13 cellular contexts compared by ENCODE assay signal in the genomic region with DNA sequence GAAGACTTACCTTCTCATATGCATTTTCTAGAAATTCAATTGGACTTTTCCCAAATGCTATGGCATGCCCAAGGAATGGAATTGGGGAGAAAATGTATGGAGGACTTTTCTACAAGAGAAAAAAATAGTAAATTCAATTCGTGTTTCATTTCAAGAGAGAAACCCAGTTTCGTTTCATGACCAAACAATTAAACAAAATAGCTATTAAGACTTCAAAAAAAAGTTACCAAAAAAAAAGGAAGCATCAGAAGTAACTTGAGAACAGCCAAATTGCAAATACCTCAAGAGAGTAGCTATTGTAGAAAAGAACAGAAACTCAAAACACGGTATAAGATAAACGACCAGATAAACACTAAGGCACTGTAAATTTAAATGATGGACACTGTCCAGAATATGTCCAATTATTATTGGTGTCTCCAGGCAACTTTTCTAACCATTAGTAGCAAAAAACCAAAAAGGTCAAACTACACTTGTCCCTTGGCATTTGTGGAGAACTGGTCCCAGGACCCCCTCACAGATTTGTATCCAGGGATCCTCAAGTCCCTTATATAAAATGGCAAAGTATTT. TPM values are rescaled to one million over a fixed set of nuclear protein-coding genes. Genes with fewer than 3 reads are reported as not detected.
DNase-seq lines count a peak whose midpoint lies in the region; ATAC-seq and TF ChIP-seq lines count a peak whose summit lies in the region.
"Had no signal": no experiment of that assay in that cellular context is flagged by ENCODE, and none has a peak within 500 bp of the region (broad histone marks: within the 10 kb centered on the region; RNA-seq: fewer than 3 reads in every experiment).

No MANE protein-coding gene starts in this region.

- H3K9me3 Mint-ChIP-seq in MCF 10A (ENCODE audit: unreplicated experiment), result no peaks in the 10 kb centered on the region
- H3K9me3 Mint-ChIP-seq: central memory CD8-positive, alpha-beta T cell had no signal

- ATAC-seq in GM21423 (IDR thresholded peaks at IDR 0.05; ENCODE audit: unreplicated experiment), result no peak
- ATAC-seq: mucosa of descending colon had no signal

- CTCF ChIA-PET in MCF 10A (lab: Yijun Ruan, JAX), result interaction anchor here (1.5 to 1.9 kb wide), 4 partner anchors 16 to 316 kb away, joined by 4 to 14 read pairs (median 7); a partner anchor contains a TSS

- H3K4me1 ChIP-seq in breast epithelium (no peaks in the 10 kb centered on the region), testis (peaks cover 15% of the 10 kb centered on the region)

- no peak overlapping the region for H3K4me3 ChIP-seq in breast epithelium
- H3K4me3 ChIP-seq in fibroblast of villous mesenchyme (ENCODE audit: low read depth, low read length), result peak overlapping the region; percentile 68
- H3K4me3 ChIP-seq in testis, result no peak overlapping the region
- H3K4me3 ChIP-seq: mucosa of descending colon had no signal

- POLR2A ChIA-PET in MCF 10A (lab: Yijun Ruan, JAX), result interaction anchor here (0.6 to 4.2 kb wide), 7 partner anchors 11 to 316 kb away, joined by 3 to 53 read pairs (median 6); a partner anchor contains a TSS

- BruUV-seq in MCF 10A (replicated peaks; lab: Mats Ljungman, UMichigan), result no TSS peak

- H3K27me3 Mint-ChIP-seq in MCF 10A (ENCODE audit: insufficient read depth, unreplicated experiment), result no peaks in the 10 kb centered on the region
- H3K27me3 Mint-ChIP-seq: central memory CD8-positive, alpha-beta T cell had no signal

- peaks cover 28% of the 10 kb centered on the region for H3K4me1 Mint-ChIP-seq in MCF 10A (ENCODE audit: insufficient read depth, unreplicated experiment)

- no peaks in the 10 kb centered on the region for H3K36me3 ChIP-seq in breast epithelium
- H3K36me3 ChIP-seq in testis (ENCODE audit: low read depth, missing control alignments), result no peaks in the 10 kb centered on the region

- H3K4me3 Mint-ChIP-seq in MCF 10A (ENCODE audit: unreplicated experiment), result peak overlapping the region; percentile 90

- peak overlapping the region; percentile 98 for H3K27ac Mint-ChIP-seq in MCF 10A (ENCODE audit: low read depth, unreplicated experiment)

- TF ChIP-seq POLR2A in breast epithelium (IDR thresholded peaks at IDR 0.05), result no peak
- TF ChIP-seq POLR2A in testis (IDR thresholded peaks at IDR 0.05), result no peak

- no peak for DNase-seq in MCF 10A (ENCODE audit: unreplicated experiment)
- DNase-seq in breast epithelium (ENCODE audit: low spot score in 2 of 2), result no peak
- DNase-seq in fibroblast of villous mesenchyme (ENCODE audit: low read depth), result peak; percentile 13
- no peak for DNase-seq in testis
- no peak for DNase-seq in stimulated activated CD4-positive, alpha-beta T cell treated with anti-CD3 and anti-CD28 coated beads, Interleukin-2, amount 100 ng/mL, for 24 hours
- no peak for DNase-seq in stimulated activated CD4-positive, alpha-beta T cell treated with anti-CD3 and anti-CD28 coated beads, Interleukin-4, amount 100 ng/mL, for 24 hours
- DNase-seq: GF-D8, H7, mucosa of descending colon, NCI-H1048 had no signal

- WGBS in testis, 2 donors, result 26 to 32% methylated on average over 4 of the region's 4 CpGs

- TF ChIP-seq CTCF in MCF 10A (IDR thresholded peaks at IDR 0.05; ENCODE audit: unreplicated experiment), result no peak
- TF ChIP-seq CTCF in breast epithelium (IDR thresholded peaks at IDR 0.05), result no peak
- TF ChIP-seq CTCF in VCaP (conservative IDR thresholded peaks at IDR 0.05), result no peak
- TF ChIP-seq CTCF in fibroblast of villous mesenchyme (IDR thresholded peaks at IDR 0.05; ENCODE audit: insufficient read depth, low read depth, low read length), result no peak
- no peak for TF ChIP-seq CTCF in testis (IDR thresholded peaks at IDR 0.05)

- peaks cover 32% of the 10 kb centered on the region for H3K36me3 Mint-ChIP-seq in MCF 10A (ENCODE audit: insufficient read depth, unreplicated experiment)

- intact Hi-C loops in MCF 10A (cut with micrococcal nuclease) (loop anchor here (1.0 to 5.0 kb wide), 2 partner anchors 115 to 315 kb away; a partner anchor contains a TSS), breast epithelium (cut with DNase I; ENCODE audit: low total_unique reads) (loop anchor here (10.0 kb wide), 1 partner anchor 187 kb away; a partner anchor contains a TSS), testis (cut with DNase I; ENCODE audit: low total_unique reads) (no loop called here)

- no peak overlapping the region for H3K27ac ChIP-seq in breast epithelium
- H3K27ac ChIP-seq in VCaP, result peak overlapping the region; percentile 97; the same call in 1 of the 2 replicates
- peak overlapping the region; percentile 12 to 98 for H3K27ac ChIP-seq in testis

- no peaks in the 10 kb centered on the region for H3K27me3 ChIP-seq in breast epithelium
- no peaks in the 10 kb centered on the region for H3K27me3 ChIP-seq in testis

- H3K9me3 ChIP-seq in breast epithelium (no peaks in the 10 kb centered on the region), testis (no peaks in the 10 kb centered on the region)
- H3K9me3 ChIP-seq: mucosa of descending colon had no signal

RNA-seq across cellular contexts. Expression of a gene that starts 2.4 kb away (rescaled TPM):
- total RNA-seq in MCF 10A (2022), result 124 and 148 TPM in 2 replicates
- total RNA-seq in breast epithelium, result 10 to 100 TPM; 28.3 to 39.1 (median 32.4) TPM
- 324 and 431 TPM in 2 replicates for total RNA-seq in fibroblast of villous mesenchyme
- 100 to 1,000 TPM; 141 to 147 TPM for total RNA-seq in testis
- 138 TPM for polyA plus RNA-seq in testis (ENCODE audit: insufficient read depth, low read depth, low replicate concordance)

RNA-seq across cellular contexts. Expression of a gene that starts 47.1 kb away (rescaled TPM):
- total RNA-seq in MCF 10A (2022), result not detected in 2 replicates
- under 1 TPM in 2 of 3 donors, not detected in 1; 0.16 to 0.33 TPM for total RNA-seq in breast epithelium
- under 0.01 TPM in 1 of 2 replicates, not detected in the other for total RNA-seq in fibroblast of villous mesenchyme
- total RNA-seq in testis, result 10 to 100 TPM in 1 of 2 donors, 1 to 10 TPM in 1; 7.7 to 14.8 TPM
- polyA plus RNA-seq in testis (ENCODE audit: insufficient read depth, low read depth, low replicate concordance), result 8.7 TPM
- total RNA-seq: H7 had no signal

Comparison
In these comparisons a context has a peak if more than half of its experiments do, and no peak if none do; other contexts are left out.
1. H3K27ac ChIP-seq: peak in VCaP (single experiment) and testis (2 of 2); none in breast epithelium (0 of 2).